Comparison of ENCODE assay signal across 10 cellular contexts in genomic region chr7:115676080-115676479, GRCh38.
DNase-seq lines count a peak whose midpoint lies in the region; ATAC-seq and TF ChIP-seq lines count a peak whose summit lies in the region.
"Had no signal": no experiment of that assay in that cellular context is flagged by ENCODE, and none has a peak within 500 bp of the region (broad histone marks: within the 10 kb centered on the region; RNA-seq: fewer than 3 reads in every experiment).

No MANE protein-coding gene starts in this region.

- no peak overlapping the region for H2BK20ac ChIP-seq in H9 (ENCODE audit: low read depth, low read length, poor library complexity, severe bottlenecking)

- H3K4me2 ChIP-seq in H9 (ENCODE audit: insufficient read depth, insufficient read length, low read length) = no peak overlapping the region
- H3K4me2 ChIP-seq in SK-N-SH = 0 out of 2 replicates have a peak overlapping the region, but pooled peaks have one; percentile 9

- CTCF ChIA-PET in SK-N-SH (lab: Yijun Ruan, JAX) = no interaction called here

- 0 out of 7 replicates have a peak overlapping the region, but pooled peaks of 1 of the 3 experiments have one; percentile 42 for H3K27ac Mint-ChIP-seq in H9
- H3K27ac Mint-ChIP-seq: activated naive CD8-positive, alpha-beta T cell treated with anti-CD3 and anti-CD28 coated beads, Interleukin-2, amount 50 U/mL, for 24 hours; memory B cell had no signal

- H3K27ac ChIP-seq in H9 (ENCODE audit: insufficient read length, low read depth, low read length) (no peak overlapping the region), SK-N-SH (ENCODE audit: low read depth in 2 of 2, low read length in 1 of 2) (no peak overlapping the region)

- no peak overlapping the region for H2AK5ac ChIP-seq in H9 (ENCODE audit: insufficient read length, low read length)

- no peak overlapping the region for H4K5ac ChIP-seq in H9 (ENCODE audit: insufficient read length, low read depth, low read length)

- H3K36me3 Mint-ChIP-seq in H9 (ENCODE audit: insufficient read depth in 1 of 3, low read depth in 3 of 3) = no peaks in the 10 kb centered on the region
- H3K36me3 Mint-ChIP-seq: memory B cell had no signal

- H4K91ac ChIP-seq in H9 (ENCODE audit: insufficient read length, low read depth, low read length) = no peak overlapping the region

- no peaks in the 10 kb centered on the region for H3K9me2 ChIP-seq in SK-N-SH

- H3K27me3 Mint-ChIP-seq in H9 (ENCODE audit: low read depth) = no peaks in the 10 kb centered on the region
- H3K27me3 Mint-ChIP-seq: activated naive CD8-positive, alpha-beta T cell treated with anti-CD3 and anti-CD28 coated beads, Interleukin-2, amount 50 U/mL, for 24 hours had no signal

- H3K56ac ChIP-seq in H9 (ENCODE audit: insufficient read length, low read depth, low read length) = no peak overlapping the region

- DNase-seq in A172 (ENCODE audit: low spot score) = peak; percentile 29
- DNase-seq in H9 = no peak
- no peak for DNase-seq in SK-N-SH
- DNase-seq in kidney tubule cell (ENCODE audit: low spot score) = peak; percentile 45
- no peak for DNase-seq in lower leg skin (ENCODE audit: low spot score in 2 of 2)
- DNase-seq in stimulated activated CD4-positive, alpha-beta T cell treated with anti-CD3 and anti-CD28 coated beads, Interleukin-2, amount 100 ng/mL, for 48 hours = no peak
- DNase-seq: activated naive CD8-positive, alpha-beta T cell treated with anti-CD3 and anti-CD28 coated beads, Interleukin-2, amount 50 U/mL, for 24 hours had no signal

- no peak overlapping the region for H3K4me3 Mint-ChIP-seq in H9
- H3K4me3 Mint-ChIP-seq: activated naive CD8-positive, alpha-beta T cell treated with anti-CD3 and anti-CD28 coated beads, Interleukin-2, amount 50 U/mL, for 24 hours; memory B cell had no signal

- no peaks in the 10 kb centered on the region for H3K79me1 ChIP-seq in H9 (ENCODE audit: insufficient read depth, low read depth, low read length, poor library complexity, severe bottlenecking)

- H3K4me3 ChIP-seq in SK-N-SH (ENCODE audit: low read depth in 2 of 2, low read length in 1 of 2) (no peak overlapping the region), lower leg skin (ENCODE audit: low read depth, poor library complexity, severe bottlenecking) (no peak overlapping the region)

- H2BK15ac ChIP-seq in H9 (ENCODE audit: low read depth, low read length) = no peak overlapping the region

- ATAC-seq in GM21737 (IDR thresholded peaks at IDR 0.05; ENCODE audit: unreplicated experiment) (no peak), GM21447 (IDR thresholded peaks at IDR 0.05; ENCODE audit: unreplicated experiment) (no peak)
- ATAC-seq: activated naive CD8-positive, alpha-beta T cell treated with anti-CD3 and anti-CD28 coated beads, Interleukin-2, amount 50 U/mL, for 24 hours had no signal

- H2BK5ac ChIP-seq in H9 (ENCODE audit: insufficient read length, low read length) = no peak overlapping the region

- no peaks in the 10 kb centered on the region; the same call in 1 of the 2 replicates for H3K4me1 ChIP-seq in H9 (ENCODE audit: insufficient read depth, low read length)
- no peaks in the 10 kb centered on the region for H3K4me1 ChIP-seq in SK-N-SH (ENCODE audit: control insufficient read depth in 1 of 2, insufficient read depth in 2 of 2, low read depth in 1 of 2, low read length in 1 of 2)

- no peak overlapping the region for H3K23ac ChIP-seq in H9 (ENCODE audit: insufficient read length, low read depth, low read length)

- no peak overlapping the region for H2BK12ac ChIP-seq in H9 (ENCODE audit: insufficient read length, low read depth, low read length)

- H3K9me3 Mint-ChIP-seq in H9 = no peaks in the 10 kb centered on the region
- H3K9me3 Mint-ChIP-seq: activated naive CD8-positive, alpha-beta T cell treated with anti-CD3 and anti-CD28 coated beads, Interleukin-2, amount 50 U/mL, for 24 hours; memory B cell had no signal

- H3K18ac ChIP-seq in H9 (ENCODE audit: insufficient read length, low read depth, low read length) = no peak overlapping the region

- no peak for TF ChIP-seq EP300 in SK-N-SH (IDR thresholded peaks at IDR 0.05; ENCODE audit: borderline replicate concordance in 1 of 2, low read depth in 1 of 2, low read length in 1 of 2)

- H4K8ac ChIP-seq in H9 (replicated peaks; ENCODE audit: insufficient read length, low read depth, low read length) = no peak overlapping the region

- H2AFZ ChIP-seq in H9 (ENCODE audit: low read length) = no peak overlapping the region
- H2AFZ ChIP-seq in SK-N-SH (ENCODE audit: low read depth) = no peak overlapping the region

- peak; percentile 27; the same call in 1 of the 3 replicates for TF ChIP-seq CTCF in H9 (conservative IDR thresholded peaks at IDR 0.05)
- peak; percentile 26 for TF ChIP-seq CTCF in SK-N-SH (IDR thresholded peaks at IDR 0.05)
- TF ChIP-seq CTCF in lower leg skin (IDR thresholded peaks at IDR 0.05) = no peak

- H4K20me1 ChIP-seq in H9 (ENCODE audit: control insufficient read depth, insufficient read depth, insufficient read length) (no peaks in the 10 kb centered on the region), SK-N-SH (ENCODE audit: insufficient read depth) (no peaks in the 10 kb centered on the region)

- WGBS in H9 (ENCODE audit: extremely low coverage, insufficient read length, low lambda C conversion rate) = no CpG with 5 or more reads among the region's 10 CpGs
- WGBS in SK-N-SH (ENCODE audit: low lambda C conversion rate) = 1% methylated on average over 10 of the region's 10 CpGs
- 55 to 62% methylated on average over 10 of the region's 10 CpGs for WGBS in lower leg skin, 2 donors

- no peak for TF ChIP-seq POLR2A in lower leg skin (IDR thresholded peaks at IDR 0.05)

- no peak overlapping the region for H3K4ac ChIP-seq in H9 (ENCODE audit: low read depth, low read length)

- POLR2A ChIA-PET in SK-N-SH (lab: Yijun Ruan, JAX) = no interaction called here

- no peak overlapping the region for H3K9ac ChIP-seq in H9 (ENCODE audit: extremely low read depth, insufficient read length, low read length)
- H3K9ac ChIP-seq in SK-N-SH = no peak overlapping the region

- H3K23me2 ChIP-seq in H9 (ENCODE audit: insufficient read length, low read depth, low read length, poor library complexity, severe bottlenecking) = no peaks in the 10 kb centered on the region

- no peak overlapping the region for H3K14ac ChIP-seq in H9 (ENCODE audit: insufficient read depth, low read length)

- H3K9me3 ChIP-seq in H9 (ENCODE audit: control insufficient read depth, low read depth, low read length) (no peaks in the 10 kb centered on the region), SK-N-SH (no peaks in the 10 kb centered on the region)

- peak; percentile 46 for TF ChIP-seq RAD21 in SK-N-SH (IDR thresholded peaks at IDR 0.05; ENCODE audit: low read length)

- H3K36me3 ChIP-seq in SK-N-SH (replicated peaks in 1 of 2; ENCODE audit: control insufficient read depth in 1 of 2, insufficient read depth in 2 of 2, low read length in 1 of 2) = no peaks in the 10 kb centered on the region

- intact Hi-C loops in lower leg skin (cut with DNase I; ENCODE audit: low total_unique reads) = no loop called here

- H3K79me2 ChIP-seq in H9 (ENCODE audit: insufficient read depth, low read length) (no peaks in the 10 kb centered on the region), SK-N-SH (ENCODE audit: insufficient read depth) (no peaks in the 10 kb centered on the region)

- H2BK120ac ChIP-seq in H9 (ENCODE audit: low read depth, low read length, poor library complexity, severe bottlenecking) = no peak overlapping the region

- H3K4me1 Mint-ChIP-seq in H9 = peaks cover 10 to 13% of the 10 kb centered on the region in 2 experiments
- H3K4me1 Mint-ChIP-seq: activated naive CD8-positive, alpha-beta T cell treated with anti-CD3 and anti-CD28 coated beads, Interleukin-2, amount 50 U/mL, for 24 hours; memory B cell had no signal

- H3K27me3 ChIP-seq in H9 (ENCODE audit: insufficient read depth, low read length) (no peaks in the 10 kb centered on the region), SK-N-SH (ENCODE audit: insufficient read depth) (peaks cover 14% of the 10 kb centered on the region; the same call in 1 of the 2 replicates)

- no peak overlapping the region for H3T11ph ChIP-seq in H9 (ENCODE audit: low read length)

- no peaks in the 10 kb centered on the region for H3F3A ChIP-seq in SK-N-SH (replicated peaks; ENCODE audit: insufficient read depth)

TF ChIP-seq in SK-N-SH, 30 proteins besides CTCF, POLR2A, EP300 and RAD21:
- TF ChIP-seq FOXJ3 (CRISPR knock-in tag; IDR thresholded peaks at IDR 0.05) (no peak), ZBTB33 (IDR thresholded peaks at IDR 0.05; ENCODE audit: borderline replicate concordance, low read depth) (no peak), CHD2 (IDR thresholded peaks at IDR 0.05; ENCODE audit: low read length, partially characterized antibody) (no peak), SMC3 (IDR thresholded peaks at IDR 0.05; ENCODE audit: low read depth, low read length) (no peak), TEAD4 (IDR thresholded peaks at IDR 0.05; ENCODE audit: borderline replicate concordance, insufficient read depth) (no peak), RXRA (IDR thresholded peaks at IDR 0.05; ENCODE audit: borderline replicate concordance, low read depth) (no peak), MXI1 (IDR thresholded peaks at IDR 0.05; ENCODE audit: low read depth, low read length) (no peak)

Comparison
In these comparisons a context has a peak if more than half of its experiments do, and no peak if none do; other contexts are left out.
1. DNase-seq: peak in A172 (single experiment) and kidney tubule cell (single experiment); none in H9 (single experiment), SK-N-SH (single experiment), lower leg skin (0 of 2) and stimulated activated CD4-positive, alpha-beta T cell treated with anti-CD3 and anti-CD28 coated beads, Interleukin-2, amount 100 ng/mL, for 48 hours (0 of 2).
2. CTCF ChIP-seq: peak in H9 (single experiment) and SK-N-SH (single experiment); none in lower leg skin (0 of 3).